ENCODE assay signal across 10 cellular contexts in genomic region chr9:83935276-83935890, GRCh38. TPM values are rescaled to one million over a fixed set of nuclear protein-coding genes. Genes with fewer than 3 reads are reported as not detected.
DNase-seq lines count a peak whose midpoint lies in the region; ATAC-seq and TF ChIP-seq lines count a peak whose summit lies in the region.
"Had no signal": no experiment of that assay in that cellular context is flagged by ENCODE, and none has a peak within 500 bp of the region (broad histone marks: within the 10 kb centered on the region; RNA-seq: fewer than 3 reads in every experiment).

No MANE protein-coding gene starts in this region.

- intact Hi-C loops in left colon (cut with DNase I, micrococcal nuclease) = loop anchor here in 1 of 2 donors (5.0 kb wide), 2 partner anchors 327 to 382 kb away; no protein-coding TSS in a partner anchor

- DNase-seq in AG09319 (ENCODE audit: extremely low read depth, low read depth) = peak; percentile 70
- peak; percentile 82 for DNase-seq in astrocyte of the cerebellum (ENCODE audit: low read depth)
- DNase-seq in left colon = no peak
- no peak for DNase-seq in RPMI8226
- DNase-seq in GM13977 (ENCODE audit: low spot score) = no peak
- no peak for DNase-seq in HUDEP-2 (lab: John Stamatoyannopoulos, UW; ENCODE audit: unreplicated experiment in 76 of 76)
- no peak for DNase-seq in G401 (ENCODE audit: low spot score)
- DNase-seq: Caco-2; naive thymus-derived CD8-positive, alpha-beta T cell had no signal

- TF ChIP-seq CTCF in AG09319 (IDR thresholded peaks at IDR 0.05; ENCODE audit: low read depth, low read length) = no peak
- no peak for TF ChIP-seq CTCF in astrocyte of the cerebellum (IDR thresholded peaks at IDR 0.05; ENCODE audit: low read depth, low read length, missing control alignments)
- no peak for TF ChIP-seq CTCF in GM13977 (IDR thresholded peaks at IDR 0.05; ENCODE audit: extremely low read depth, insufficient read depth, missing control alignments)

- TF ChIP-seq RAD21 in Ishikawa (IDR thresholded peaks at IDR 0.05; ENCODE audit: low read depth) = no peak

- no peak overlapping the region for H3K4me3 ChIP-seq in astrocyte of the cerebellum (ENCODE audit: low read depth, low read length)

- in situ Hi-C loops in astrocyte of the cerebellum (cut with HindIII; ENCODE audit: low sequenced_read_pairs) = loop anchor here (25.0 kb wide), 1 partner anchor 327 kb away; no protein-coding TSS in a partner anchor
- in situ Hi-C loops in GM13977 (cut with MboI; ENCODE audit: low pct_unique_long_range_greater_than_20kb, low sequenced_read_pairs, unreplicated experiment) = loop anchor here (10.0 to 25.0 kb wide), 2 partner anchors 227 to 379 kb away; no protein-coding TSS in a partner anchor
- in situ Hi-C loops in G401 (cut with HindIII; ENCODE audit: low sequenced_read_pairs) = no loop called here

- ATAC-seq in left colon = peak; percentile 24
- ATAC-seq: naive thymus-derived CD8-positive, alpha-beta T cell had no signal

- no peak for TF ChIP-seq EP300 in Ishikawa (IDR thresholded peaks at IDR 0.05; ENCODE audit: borderline replicate concordance)

TF ChIP-seq in Ishikawa, 13 proteins besides CTCF, POLR2A, EP300 and RAD21:
- TF ChIP-seq CEBPB (IDR thresholded peaks at IDR 0.05) (no peak), USF1 (IDR thresholded peaks at IDR 0.05) (peak; percentile 91), NFIC (IDR thresholded peaks at IDR 0.05) (peak; percentile 53; the same call in 1 of the 2 replicates), MAX (IDR thresholded peaks at IDR 0.05) (no peak), TEAD4 (IDR thresholded peaks at IDR 0.05) (peak; percentile 72), ZBTB7A (IDR thresholded peaks at IDR 0.05; ENCODE audit: low read depth) (no peak), EGR1 (IDR thresholded peaks at IDR 0.05) (no peak), REST (IDR thresholded peaks at IDR 0.05; ENCODE audit: low read depth) (no peak), TAF1 (IDR thresholded peaks at IDR 0.05; ENCODE audit: low read depth) (no peak)

RNA-seq across cellular contexts. Expression of gene KIF27, which starts 14.2 kb away (rescaled TPM):
- total RNA-seq in left colon = 1 to 10 TPM; 3.2 to 3.3 TPM
- total RNA-seq in G401 (2014; rRNA removed; shearing (Covaris generic)) = 1.6 and 2.3 TPM in 2 replicates

RNA-seq across cellular contexts. Expression of gene HNRNPK, which starts 44.6 kb away (rescaled TPM):
- total RNA-seq in left colon = 100 to 1,000 TPM; 376 to 418 TPM
- 1,038 and 1,243 TPM in 2 replicates for total RNA-seq in G401 (2014; rRNA removed; shearing (Covaris generic))

RNA-seq across cellular contexts. Expression of gene RMI1, which starts 45.2 kb away (rescaled TPM):
- total RNA-seq in left colon = 10 to 100 TPM in 1 of 2 donors, 1 to 10 TPM in 1; 9.4 to 13.1 TPM
- total RNA-seq in G401 (2014; rRNA removed; shearing (Covaris generic)) = 19.5 and 19.7 TPM in 2 replicates

Comparison
In these comparisons a context has a peak if more than half of its experiments do, and no peak if none do; other contexts are left out.
1. DNase-seq: peak in AG09319 (single experiment) and astrocyte of the cerebellum (single experiment); none in left colon (0 of 2), RPMI8226 (single experiment), GM13977 (single experiment), HUDEP-2 (0 of 76) and G401 (single experiment).